25 cellular contexts compared by ENCODE assay signal in genomic region chr11:112563808-112564207, GRCh38.
DNase-seq lines count a peak whose midpoint lies in the region; ATAC-seq and TF ChIP-seq lines count a peak whose summit lies in the region.
"Had no signal": no experiment of that assay in that cellular context is flagged by ENCODE, and none has a peak within 500 bp of the region (broad histone marks: within the 10 kb centered on the region; RNA-seq: fewer than 3 reads in every experiment).

No MANE protein-coding gene starts in this region.

- no peaks in the 10 kb centered on the region for H3K36me3 ChIP-seq in left ventricle myocardium inferior
- no peaks in the 10 kb centered on the region for H3K36me3 ChIP-seq in thoracic aorta
- H3K36me3 ChIP-seq in aorta (ENCODE audit: control insufficient read depth in 1 of 2, insufficient read depth in 2 of 2, low read length in 1 of 2), result no peaks in the 10 kb centered on the region
- H3K36me3 ChIP-seq: suprapubic skin had no signal

- H3K27ac Mint-ChIP-seq in osteocyte (ENCODE audit: unreplicated experiment), result peak overlapping the region; percentile 84
- H3K27ac Mint-ChIP-seq: activated CD4-positive, alpha-beta T cell treated with anti-CD3 and anti-CD28 coated beads, Interleukin-2, amount 10 ng/mL, durations not matched to agents 7 days and 5 days; activated T-cell treated with anti-CD3 and anti-CD28 coated beads, Interleukin-2, amount 50 U/mL, for 24 hours; naive thymus-derived CD8-positive, alpha-beta T cell; stimulated activated effector memory CD8-positive, alpha-beta T cell treated with anti-CD3 and anti-CD28 coated beads, Interleukin-12 subunit alpha, Interleukin-12 subunit beta, amount 100 ng/mL, for 72 hours; WTC11 had no signal

- DNase-seq in caudate nucleus (lab: John Stamatoyannopoulos, UW), result no peak
- DNase-seq in left ventricle myocardium inferior, result no peak
- no peak for DNase-seq in osteocyte (ENCODE audit: extremely low spot score, unreplicated experiment)
- no peak for DNase-seq in thoracic aorta (ENCODE audit: low spot score)
- DNase-seq in NCI-H524 (lab: John Stamatoyannopoulos, UW), result no peak
- no peak for DNase-seq in aorta
- DNase-seq: activated CD4-positive, alpha-beta T cell treated with anti-CD3 and anti-CD28 coated beads, Interleukin-2, amount 10 ng/mL, durations not matched to agents 7 days and 5 days; activated gamma-delta T cell treated with Interleukin-2 at 50 U/mL for 16 hours; activated T-cell treated with anti-CD3 and anti-CD28 coated beads, Interleukin-2, amount 50 U/mL, for 24 hours; effector CD8-positive, alpha-beta T cell; kidney glomerular epithelial cell; naive thymus-derived CD8-positive, alpha-beta T cell; NCI-H1694 treated with DMSO at 0.1 percent for 48 hours; NCI-H2171 treated with DMSO at 0.1 percent for 48 hours; SHP77 treated with DMSO at 0.1 percent for 48 hours; stimulated activated CD4-positive, alpha-beta T cell treated with anti-CD3 and anti-CD28 coated beads, Interleukin-4, amount 100 ng/mL, for 24 hours; T-helper 9 cell had no signal

- no peaks in the 10 kb centered on the region for H3K9me3 ChIP-seq in left ventricle myocardium inferior (replicated peaks)
- H3K9me3 ChIP-seq in thoracic aorta, result no peaks in the 10 kb centered on the region
- no peaks in the 10 kb centered on the region for H3K9me3 ChIP-seq in aorta (ENCODE audit: control insufficient read depth, low read length)
- H3K9me3 ChIP-seq: suprapubic skin had no signal

- H3K27me3 Mint-ChIP-seq in osteocyte (ENCODE audit: unreplicated experiment), result peaks cover 4% of the 10 kb centered on the region

- intact Hi-C loops in left ventricle myocardium inferior (cut with micrococcal nuclease), result no loop called here
- intact Hi-C loops in aorta (cut with DNase I), result no loop called here

- H3K9me3 Mint-ChIP-seq in osteocyte (ENCODE audit: unreplicated experiment), result peaks cover 4% of the 10 kb centered on the region
- H3K9me3 Mint-ChIP-seq: activated CD4-positive, alpha-beta T cell treated with anti-CD3 and anti-CD28 coated beads, Interleukin-2, amount 10 ng/mL, durations not matched to agents 7 days and 5 days; activated T-cell treated with anti-CD3 and anti-CD28 coated beads, Interleukin-2, amount 50 U/mL, for 24 hours; naive thymus-derived CD8-positive, alpha-beta T cell; stimulated activated effector memory CD8-positive, alpha-beta T cell treated with anti-CD3 and anti-CD28 coated beads, Interleukin-12 subunit alpha, Interleukin-12 subunit beta, amount 100 ng/mL, for 72 hours; WTC11 had no signal

- H3K4me1 ChIP-seq in left ventricle myocardium inferior (peaks cover 33% of the 10 kb centered on the region), thoracic aorta (ENCODE audit: control insufficient read depth in 1 of 2, low read depth in 2 of 2) (peaks cover 0 to 24% of the 10 kb centered on the region in 2 donors), aorta (ENCODE audit: control insufficient read depth in 1 of 2, insufficient read depth in 2 of 2, low read length in 2 of 2) (peaks cover 4 to 5% of the 10 kb centered on the region in 2 donors)

- no peaks in the 10 kb centered on the region for H3K36me3 Mint-ChIP-seq in osteocyte (ENCODE audit: unreplicated experiment)
- H3K36me3 Mint-ChIP-seq: naive thymus-derived CD8-positive, alpha-beta T cell; stimulated activated effector memory CD8-positive, alpha-beta T cell treated with anti-CD3 and anti-CD28 coated beads, Interleukin-12 subunit alpha, Interleukin-12 subunit beta, amount 100 ng/mL, for 72 hours; WTC11 had no signal

- ATAC-seq in thoracic aorta (ENCODE audit: insufficient number of reproducible peaks, low FRiP score, low read depth) (no peak), GM18873 (IDR thresholded peaks at IDR 0.05; ENCODE audit: low FRiP score, unreplicated experiment) (no peak), aorta (ENCODE audit: low FRiP score) (no peak), HG03039 (IDR thresholded peaks at IDR 0.05; ENCODE audit: unreplicated experiment) (no peak)
- ATAC-seq: HCT116; naive thymus-derived CD8-positive, alpha-beta T cell; WTC11 had no signal

- WGBS in aorta, 2 donors, result 59 to 68% methylated on average over 5 of the region's 5 CpGs

- H3K27ac ChIP-seq in caudate nucleus (ENCODE audit: low read depth, low read length) (peak overlapping the region; percentile 32), left ventricle myocardium inferior (replicated peaks) (peak overlapping the region; percentile 80), thoracic aorta (peak overlapping the region; percentile 37 to 71), aorta (ENCODE audit: low read depth in 1 of 2, low read length in 2 of 2) (peak overlapping the region in 1 of 2 donors; percentile 61)
- H3K27ac ChIP-seq: epithelial cell of prostate, HL-60, suprapubic skin had no signal

- H3K4me3 ChIP-seq in left ventricle myocardium inferior, result no peak overlapping the region
- H3K4me3 ChIP-seq in thoracic aorta, result no peak overlapping the region
- no peak overlapping the region for H3K4me3 ChIP-seq in aorta (ENCODE audit: low read length in 2 of 2)
- H3K4me3 ChIP-seq: suprapubic skin had no signal

- TF ChIP-seq CTCF in left ventricle myocardium inferior (IDR thresholded peaks at IDR 0.05; ENCODE audit: borderline replicate concordance), result no peak
- no peak for TF ChIP-seq CTCF in osteocyte (IDR thresholded peaks at IDR 0.05)
- TF ChIP-seq CTCF in thoracic aorta (IDR thresholded peaks at IDR 0.05), result no peak

- peaks cover 33% of the 10 kb centered on the region for H3K4me1 Mint-ChIP-seq in osteocyte (ENCODE audit: unreplicated experiment)
- H3K4me1 Mint-ChIP-seq: activated CD4-positive, alpha-beta T cell treated with anti-CD3 and anti-CD28 coated beads, Interleukin-2, amount 10 ng/mL, durations not matched to agents 7 days and 5 days; naive thymus-derived CD8-positive, alpha-beta T cell; stimulated activated effector memory CD8-positive, alpha-beta T cell treated with anti-CD3 and anti-CD28 coated beads, Interleukin-12 subunit alpha, Interleukin-12 subunit beta, amount 100 ng/mL, for 72 hours had no signal

- H3K4me3 Mint-ChIP-seq in osteocyte (ENCODE audit: unreplicated experiment), result no peak overlapping the region
- H3K4me3 Mint-ChIP-seq: activated CD4-positive, alpha-beta T cell treated with anti-CD3 and anti-CD28 coated beads, Interleukin-2, amount 10 ng/mL, durations not matched to agents 7 days and 5 days; activated T-cell treated with anti-CD3 and anti-CD28 coated beads, Interleukin-2, amount 50 U/mL, for 24 hours; naive thymus-derived CD8-positive, alpha-beta T cell; stimulated activated effector memory CD8-positive, alpha-beta T cell treated with anti-CD3 and anti-CD28 coated beads, Interleukin-12 subunit alpha, Interleukin-12 subunit beta, amount 100 ng/mL, for 72 hours; WTC11 had no signal

- H3K27me3 ChIP-seq in left ventricle myocardium inferior (ENCODE audit: low read depth) (no peaks in the 10 kb centered on the region), thoracic aorta (replicated peaks; ENCODE audit: insufficient read depth) (no peaks in the 10 kb centered on the region), aorta (ENCODE audit: control insufficient read depth in 1 of 2, insufficient read depth in 2 of 2, low read length in 1 of 2) (no peaks in the 10 kb centered on the region)
- H3K27me3 ChIP-seq: suprapubic skin had no signal
